Comparison of ENCODE assay signal across 1 cellular context in genomic region chr17:50310455-50311111, GRCh38.
TF ChIP-seq lines count a peak whose summit lies in the region.

No MANE protein-coding gene starts in this region.

TF ChIP-seq in HepG2, 621 proteins besides CTCF, POLR2A, EP300 and RAD21 (continued from another document and continues in another):
- TF ChIP-seq ZNF232 (CRISPR knock-in tag; IDR thresholded peaks at IDR 0.05; ENCODE audit: borderline replicate concordance): 0 out of 2 replicates have a peak, but pooled peaks have one; percentile 21
- peak; percentile 96 for TF ChIP-seq FOSL2 (CRISPR knock-in tag; IDR thresholded peaks at IDR 0.05)
- no peak for TF ChIP-seq ZNF598 (CRISPR knock-in tag; IDR thresholded peaks at IDR 0.05; ENCODE audit: borderline replicate concordance)
- TF ChIP-seq ZNF160 (CRISPR knock-in tag; IDR thresholded peaks at IDR 0.05): no peak
- no peak for TF ChIP-seq EEA1 (CRISPR knock-in tag; IDR thresholded peaks at IDR 0.05; ENCODE audit: borderline replicate concordance)
- TF ChIP-seq ZNF781 (CRISPR knock-in tag; IDR thresholded peaks at IDR 0.05; ENCODE audit: borderline replicate concordance, not compliant biosample characterization): no peak
- TF ChIP-seq CBX1 (IDR thresholded peaks at IDR 0.05; ENCODE audit: low read depth): no peak
- no peak for TF ChIP-seq PAX8 (CRISPR knock-in tag; IDR thresholded peaks at IDR 0.05; ENCODE audit: borderline replicate concordance)
- TF ChIP-seq MBNL3 (CRISPR knock-in tag; conservative IDR thresholded peaks at IDR 0.05): no peak
- no peak for TF ChIP-seq FOXK2 (IDR thresholded peaks at IDR 0.05)
- no peak for TF ChIP-seq ZSCAN9 (CRISPR knock-in tag; IDR thresholded peaks at IDR 0.05; ENCODE audit: borderline replicate concordance)
- no peak for TF ChIP-seq ZNF468 (CRISPR knock-in tag; IDR thresholded peaks at IDR 0.05)
- TF ChIP-seq SMYD3 (CRISPR knock-in tag; IDR thresholded peaks at IDR 0.05): no peak
- TF ChIP-seq DPF2 (CRISPR knock-in tag; IDR thresholded peaks at IDR 0.05; ENCODE audit: borderline replicate concordance, low read depth): peak; percentile 56; the same call in 1 of the 2 replicates
- TF ChIP-seq, protein P1, sequence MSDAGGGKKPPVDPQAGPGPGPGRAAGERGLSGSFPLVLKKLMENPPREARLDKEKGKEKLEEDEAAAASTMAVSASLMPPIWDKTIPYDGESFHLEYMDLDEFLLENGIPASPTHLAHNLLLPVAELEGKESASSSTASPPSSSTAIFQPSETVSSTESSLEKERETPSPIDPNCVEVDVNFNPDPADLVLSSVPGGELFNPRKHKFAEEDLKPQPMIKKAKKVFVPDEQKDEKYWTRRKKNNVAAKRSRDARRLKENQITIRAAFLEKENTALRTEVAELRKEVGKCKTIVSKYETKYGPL (CRISPR knock-in tag; IDR thresholded peaks at IDR 0.05): no peak
- no peak for TF ChIP-seq MAF1 (CRISPR knock-in tag; IDR thresholded peaks at IDR 0.05; ENCODE audit: borderline replicate concordance)
- TF ChIP-seq FOXA3 (CRISPR knock-in tag; IDR thresholded peaks at IDR 0.05): peak; percentile 34; the same call in 1 of the 2 replicates
- TF ChIP-seq, protein P2, sequence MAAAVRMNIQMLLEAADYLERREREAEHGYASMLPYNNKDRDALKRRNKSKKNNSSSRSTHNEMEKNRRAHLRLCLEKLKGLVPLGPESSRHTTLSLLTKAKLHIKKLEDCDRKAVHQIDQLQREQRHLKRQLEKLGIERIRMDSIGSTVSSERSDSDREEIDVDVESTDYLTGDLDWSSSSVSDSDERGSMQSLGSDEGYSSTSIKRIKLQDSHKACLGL (CRISPR knock-in tag; IDR thresholded peaks at IDR 0.05): no peak
- TF ChIP-seq ATF4 (CRISPR knock-in tag; IDR thresholded peaks at IDR 0.05): 0 out of 4 replicates have a peak, but pooled peaks of 1 of the 2 experiments have one; percentile 30
- no peak for TF ChIP-seq ZNF720 (CRISPR knock-in tag; IDR thresholded peaks at IDR 0.05)
- TF ChIP-seq, protein P3, sequence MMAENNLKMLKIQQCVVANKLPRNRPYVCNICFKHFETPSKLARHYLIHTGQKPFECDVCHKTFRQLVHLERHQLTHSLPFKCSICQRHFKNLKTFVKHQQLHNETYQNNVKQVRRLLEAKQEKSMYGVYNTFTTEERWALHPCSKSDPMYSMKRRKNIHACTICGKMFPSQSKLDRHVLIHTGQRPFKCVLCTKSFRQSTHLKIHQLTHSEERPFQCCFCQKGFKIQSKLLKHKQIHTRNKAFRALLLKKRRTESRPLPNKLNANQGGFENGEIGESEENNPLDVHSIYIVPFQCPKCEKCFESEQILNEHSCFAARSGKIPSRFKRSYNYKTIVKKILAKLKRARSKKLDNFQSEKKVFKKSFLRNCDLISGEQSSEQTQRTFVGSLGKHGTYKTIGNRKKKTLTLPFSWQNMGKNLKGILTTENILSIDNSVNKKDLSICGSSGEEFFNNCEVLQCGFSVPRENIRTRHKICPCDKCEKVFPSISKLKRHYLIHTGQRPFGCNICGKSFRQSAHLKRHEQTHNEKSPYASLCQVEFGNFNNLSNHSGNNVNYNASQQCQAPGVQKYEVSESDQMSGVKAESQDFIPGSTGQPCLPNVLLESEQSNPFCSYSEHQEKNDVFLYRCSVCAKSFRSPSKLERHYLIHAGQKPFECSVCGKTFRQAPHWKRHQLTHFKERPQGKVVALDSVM (CRISPR knock-in tag; IDR thresholded peaks at IDR 0.05): no peak
- no peak for TF ChIP-seq ZNF432 (CRISPR knock-in tag; IDR thresholded peaks at IDR 0.05; ENCODE audit: borderline replicate concordance)
- no peak for TF ChIP-seq KAT7 (CRISPR knock-in tag; IDR thresholded peaks at IDR 0.05; ENCODE audit: borderline replicate concordance)
- no peak for TF ChIP-seq RFXAP (CRISPR knock-in tag; IDR thresholded peaks at IDR 0.05; ENCODE audit: borderline replicate concordance)
- no peak for TF ChIP-seq ZNF136 (CRISPR knock-in tag; IDR thresholded peaks at IDR 0.05; ENCODE audit: low read depth)
- no peak for TF ChIP-seq KMT2A (CRISPR knock-in tag; IDR thresholded peaks at IDR 0.05)
- TF ChIP-seq, protein P4, sequence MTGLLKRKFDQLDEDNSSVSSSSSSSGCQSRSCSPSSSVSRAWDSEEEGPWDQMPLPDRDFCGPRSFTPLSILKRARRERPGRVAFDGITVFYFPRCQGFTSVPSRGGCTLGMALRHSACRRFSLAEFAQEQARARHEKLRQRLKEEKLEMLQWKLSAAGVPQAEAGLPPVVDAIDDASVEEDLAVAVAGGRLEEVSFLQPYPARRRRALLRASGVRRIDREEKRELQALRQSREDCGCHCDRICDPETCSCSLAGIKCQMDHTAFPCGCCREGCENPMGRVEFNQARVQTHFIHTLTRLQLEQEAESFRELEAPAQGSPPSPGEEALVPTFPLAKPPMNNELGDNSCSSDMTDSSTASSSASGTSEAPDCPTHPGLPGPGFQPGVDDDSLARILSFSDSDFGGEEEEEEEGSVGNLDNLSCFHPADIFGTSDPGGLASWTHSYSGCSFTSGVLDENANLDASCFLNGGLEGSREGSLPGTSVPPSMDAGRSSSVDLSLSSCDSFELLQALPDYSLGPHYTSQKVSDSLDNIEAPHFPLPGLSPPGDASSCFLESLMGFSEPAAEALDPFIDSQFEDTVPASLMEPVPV (CRISPR knock-in tag; IDR thresholded peaks at IDR 0.05): no peak
- no peak for TF ChIP-seq NFATC3 (CRISPR knock-in tag; IDR thresholded peaks at IDR 0.05)
- no peak for TF ChIP-seq SMC3 (IDR thresholded peaks at IDR 0.05; ENCODE audit: low read length)
- TF ChIP-seq, protein P5, sequence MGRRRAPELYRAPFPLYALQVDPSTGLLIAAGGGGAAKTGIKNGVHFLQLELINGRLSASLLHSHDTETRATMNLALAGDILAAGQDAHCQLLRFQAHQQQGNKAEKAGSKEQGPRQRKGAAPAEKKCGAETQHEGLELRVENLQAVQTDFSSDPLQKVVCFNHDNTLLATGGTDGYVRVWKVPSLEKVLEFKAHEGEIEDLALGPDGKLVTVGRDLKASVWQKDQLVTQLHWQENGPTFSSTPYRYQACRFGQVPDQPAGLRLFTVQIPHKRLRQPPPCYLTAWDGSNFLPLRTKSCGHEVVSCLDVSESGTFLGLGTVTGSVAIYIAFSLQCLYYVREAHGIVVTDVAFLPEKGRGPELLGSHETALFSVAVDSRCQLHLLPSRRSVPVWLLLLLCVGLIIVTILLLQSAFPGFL (CRISPR knock-in tag; IDR thresholded peaks at IDR 0.05): no peak
- no peak for TF ChIP-seq YY1 (IDR thresholded peaks at IDR 0.05; ENCODE audit: insufficient read depth, insufficient replicate concordance, low read depth, low read length)
- no peak for TF ChIP-seq AFF4 (CRISPR knock-in tag; IDR thresholded peaks at IDR 0.05)
- no peak for TF ChIP-seq CBX2 (IDR thresholded peaks at IDR 0.05; ENCODE audit: low read depth, low read length)
- no peak for TF ChIP-seq CBX2 (CRISPR knock-in tag; IDR thresholded peaks at IDR 0.05; ENCODE audit: low read depth)
- TF ChIP-seq, protein P6, sequence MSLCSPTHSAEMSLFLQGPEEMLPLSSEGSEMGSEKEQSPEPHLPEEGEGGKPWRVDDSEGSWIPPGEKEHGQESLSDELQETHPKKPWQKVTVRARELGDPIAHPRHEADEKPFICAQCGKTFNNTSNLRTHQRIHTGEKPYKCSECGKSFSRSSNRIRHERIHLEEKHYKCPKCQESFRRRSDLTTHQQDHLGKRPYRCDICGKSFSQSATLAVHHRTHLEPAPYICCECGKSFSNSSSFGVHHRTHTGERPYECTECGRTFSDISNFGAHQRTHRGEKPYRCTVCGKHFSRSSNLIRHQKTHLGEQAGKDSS (CRISPR knock-in tag; IDR thresholded peaks at IDR 0.05; ENCODE audit: borderline replicate concordance, low read depth): 0 out of 2 replicates have a peak, but pooled peaks have one; percentile 11
- TF ChIP-seq ZNF615 (CRISPR knock-in tag; IDR thresholded peaks at IDR 0.05; ENCODE audit: borderline replicate concordance): no peak
- peak in 1 of 2 experiments; percentile 60; a peak in 3 of 4 replicates for TF ChIP-seq NR2F1 (CRISPR knock-in tag; IDR thresholded peaks at IDR 0.05)
- no peak for TF ChIP-seq TCF7 (IDR thresholded peaks at IDR 0.05; ENCODE audit: low read depth)
- no peak for TF ChIP-seq KAT8 (CRISPR knock-in tag; IDR thresholded peaks at IDR 0.05)
- TF ChIP-seq CREM (IDR thresholded peaks at IDR 0.05): no peak; the same call in 1 of the 2 replicates
- TF ChIP-seq CREM (CRISPR knock-in tag; IDR thresholded peaks at IDR 0.05): no peak
- TF ChIP-seq ISX (CRISPR knock-in tag; conservative IDR thresholded peaks at IDR 0.05): no peak
- no peak for TF ChIP-seq BCL3 (CRISPR knock-in tag; IDR thresholded peaks at IDR 0.05)
- TF ChIP-seq ZNF33A (CRISPR knock-in tag; IDR thresholded peaks at IDR 0.05; ENCODE audit: borderline replicate concordance): no peak
- peak; percentile 69; the same call in 1 of the 2 replicates for TF ChIP-seq HMG20A (CRISPR knock-in tag; IDR thresholded peaks at IDR 0.05; ENCODE audit: borderline replicate concordance)
- no peak for TF ChIP-seq THYN1 (CRISPR knock-in tag; IDR thresholded peaks at IDR 0.05; ENCODE audit: borderline replicate concordance, low read depth)
- TF ChIP-seq ZNF7 (CRISPR knock-in tag; IDR thresholded peaks at IDR 0.05): no peak
- TF ChIP-seq ESRRA (CRISPR knock-in tag; IDR thresholded peaks at IDR 0.05; ENCODE audit: low read depth): peak; percentile 47; the same call in 1 of the 2 replicates
- TF ChIP-seq, protein P7, sequence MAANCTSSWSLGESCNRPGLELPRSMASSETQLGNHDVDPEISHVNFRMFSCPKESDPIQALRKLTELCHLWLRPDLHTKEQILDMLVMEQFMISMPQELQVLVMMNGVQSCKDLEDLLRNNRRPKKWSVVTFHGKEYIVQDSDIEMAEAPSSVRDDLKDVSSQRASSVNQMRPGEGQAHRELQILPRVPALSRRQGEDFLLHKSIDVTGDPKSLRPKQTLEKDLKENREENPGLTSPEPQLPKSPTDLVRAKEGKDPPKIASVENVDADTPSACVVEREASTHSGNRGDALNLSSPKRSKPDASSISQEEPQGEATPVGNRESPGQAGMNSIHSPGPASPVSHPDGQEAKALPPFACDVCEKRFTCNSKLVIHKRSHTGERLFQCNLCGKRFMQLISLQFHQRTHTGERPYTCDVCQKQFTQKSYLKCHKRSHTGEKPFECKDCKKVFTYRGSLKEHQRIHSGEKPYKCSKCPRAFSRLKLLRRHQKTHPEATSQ (CRISPR knock-in tag; IDR thresholded peaks at IDR 0.05; ENCODE audit: borderline replicate concordance): no peak
- TF ChIP-seq, protein P8, sequence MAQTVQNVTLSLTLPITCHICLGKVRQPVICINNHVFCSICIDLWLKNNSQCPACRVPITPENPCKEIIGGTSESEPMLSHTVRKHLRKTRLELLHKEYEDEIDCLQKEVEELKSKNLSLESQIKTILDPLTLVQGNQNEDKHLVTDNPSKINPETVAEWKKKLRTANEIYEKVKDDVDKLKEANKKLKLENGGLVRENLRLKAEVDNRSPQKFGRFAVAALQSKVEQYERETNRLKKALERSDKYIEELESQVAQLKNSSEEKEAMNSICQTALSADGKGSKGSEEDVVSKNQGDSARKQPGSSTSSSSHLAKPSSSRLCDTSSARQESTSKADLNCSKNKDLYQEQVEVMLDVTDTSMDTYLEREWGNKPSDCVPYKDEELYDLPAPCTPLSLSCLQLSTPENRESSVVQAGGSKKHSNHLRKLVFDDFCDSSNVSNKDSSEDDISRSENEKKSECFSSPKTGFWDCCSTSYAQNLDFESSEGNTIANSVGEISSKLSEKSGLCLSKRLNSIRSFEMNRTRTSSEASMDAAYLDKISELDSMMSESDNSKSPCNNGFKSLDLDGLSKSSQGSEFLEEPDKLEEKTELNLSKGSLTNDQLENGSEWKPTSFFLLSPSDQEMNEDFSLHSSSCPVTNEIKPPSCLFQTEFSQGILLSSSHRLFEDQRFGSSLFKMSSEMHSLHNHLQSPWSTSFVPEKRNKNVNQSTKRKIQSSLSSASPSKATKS (CRISPR knock-in tag; IDR thresholded peaks at IDR 0.05): no peak
- no peak for TF ChIP-seq MXI1 (IDR thresholded peaks at IDR 0.05; ENCODE audit: borderline replicate concordance, low read depth, low read length)
